11 cellular contexts compared by ENCODE assay signal in genomic region chr22:29605236-29605850, GRCh38. TPM values are rescaled to one million over a fixed set of nuclear protein-coding genes. Genes with fewer than 3 reads are reported as not detected.
DNase-seq lines count a peak whose midpoint lies in the region; ATAC-seq and TF ChIP-seq lines count a peak whose summit lies in the region.
"Had no signal": no experiment of that assay in that cellular context is flagged by ENCODE, and none has a peak within 500 bp of the region (broad histone marks: within the 10 kb centered on the region; RNA-seq: fewer than 3 reads in every experiment).

No MANE protein-coding gene starts in this region.

- H3K4me3 ChIP-seq in BLaER1 (peak overlapping the region; percentile 87), HUES6 (ENCODE audit: low read depth, low read length) (peak overlapping the region; percentile 90; the same call in 1 of the 2 replicates)
- H3K4me3 ChIP-seq in naive thymus-derived CD4-positive, alpha-beta T cell (ENCODE audit: low read length): peak overlapping the region; percentile 92

- no peaks in the 10 kb centered on the region for H3K27me3 ChIP-seq in BLaER1
- no peaks in the 10 kb centered on the region for H3K27me3 ChIP-seq in HUES6 (ENCODE audit: control insufficient read depth, insufficient read depth, low read length)
- no peaks in the 10 kb centered on the region for H3K27me3 ChIP-seq in naive thymus-derived CD4-positive, alpha-beta T cell (ENCODE audit: control insufficient read depth in 2 of 2, insufficient read depth in 2 of 2, low read length in 2 of 2)
- H3K27me3 ChIP-seq: uterus had no signal

- H3K9me3 ChIP-seq in BLaER1 (peaks cover 9% of the 10 kb centered on the region), HUES6 (ENCODE audit: control insufficient read depth, insufficient read depth, low read depth, low read length) (no peaks in the 10 kb centered on the region)
- H3K9me3 ChIP-seq in naive thymus-derived CD4-positive, alpha-beta T cell (ENCODE audit: control insufficient read depth in 2 of 3, low read length in 3 of 3): no peaks in the 10 kb centered on the region
- H3K9me3 ChIP-seq: uterus had no signal

- H3K9me3 Mint-ChIP-seq in activated naive CD8-positive, alpha-beta T cell treated with anti-CD3 and anti-CD28 coated beads, Interleukin-2, amount 10 ng/mL, durations not matched to agents 7 days and 5 days: no peaks in the 10 kb centered on the region
- H3K9me3 Mint-ChIP-seq in naive thymus-derived CD4-positive, alpha-beta T cell: peaks cover 0 to 3% (median 0%) of the 10 kb centered on the region in 11 donors
- no peaks in the 10 kb centered on the region for H3K9me3 Mint-ChIP-seq in stimulated activated naive B cell treated with anti-CD40 and anti-IgM and Interleukin-4, amounts not matched to agents 10 μg/mL and 1 μg/mL and 100 μg/mL, for 72 hours

- peak overlapping the region; percentile 97 for H3K4me3 Mint-ChIP-seq in activated naive CD8-positive, alpha-beta T cell treated with anti-CD3 and anti-CD28 coated beads, Interleukin-2, amount 10 ng/mL, durations not matched to agents 7 days and 5 days
- peak overlapping the region; percentile 85 to 98 (median 96) for H3K4me3 Mint-ChIP-seq in naive thymus-derived CD4-positive, alpha-beta T cell
- peak overlapping the region in 1 of 2 donors; percentile 88 for H3K4me3 Mint-ChIP-seq in stimulated activated naive B cell treated with anti-CD40 and anti-IgM and Interleukin-4, amounts not matched to agents 10 μg/mL and 1 μg/mL and 100 μg/mL, for 72 hours

- DNase-seq in activated naive CD8-positive, alpha-beta T cell treated with anti-CD3 and anti-CD28 coated beads, Interleukin-2, amount 10 ng/mL, durations not matched to agents 7 days and 5 days: no peak
- no peak for DNase-seq in naive thymus-derived CD4-positive, alpha-beta T cell
- DNase-seq in stimulated activated naive B cell treated with anti-CD40 and anti-IgM and Interleukin-4, amounts not matched to agents 10 μg/mL and 1 μg/mL and 100 μg/mL, for 72 hours: no peak
- no peak for DNase-seq in SW 1271 (lab: John Stamatoyannopoulos, UW)
- no peak for DNase-seq in erythroblast (lab: John Stamatoyannopoulos, UW)
- DNase-seq in GOT3 (lab: John Stamatoyannopoulos, UW): no peak
- DNase-seq: hippocampal formation, NCI-H146, uterus had no signal

- H3K4me1 ChIP-seq in BLaER1 (peaks cover 19% of the 10 kb centered on the region), HUES6 (ENCODE audit: control insufficient read depth, insufficient read depth, low read length) (peaks cover 28% of the 10 kb centered on the region)
- peaks cover 11 to 16% of the 10 kb centered on the region in 2 donors for H3K4me1 ChIP-seq in naive thymus-derived CD4-positive, alpha-beta T cell (ENCODE audit: control insufficient read depth in 2 of 2, insufficient read depth in 2 of 2, low read length in 2 of 2)
- H3K4me1 ChIP-seq: uterus had no signal

- POLR2A ChIA-PET in activated naive CD8-positive, alpha-beta T cell treated with anti-CD3 and anti-CD28 coated beads, Interleukin-2, amount 10 ng/mL, durations not matched to agents 7 days and 5 days (lab: Charles Lee): no interaction called here
- POLR2A ChIA-PET in naive thymus-derived CD4-positive, alpha-beta T cell (lab: Charles Lee): interaction anchor here (0.6 to 2.7 kb wide), 8 partner anchors 9 to 572 kb away, joined by 3 to 27 read pairs (median 6); partner anchors contain the start of gene THOC5

- H3K27ac ChIP-seq in BLaER1 (no peak overlapping the region), HUES6 (ENCODE audit: low read depth, low read length) (peak overlapping the region; percentile 49; the same call in 1 of the 2 replicates)
- H3K27ac ChIP-seq in naive thymus-derived CD4-positive, alpha-beta T cell (ENCODE audit: low read depth, low read length): peak overlapping the region; percentile 87
- H3K27ac ChIP-seq: uterus had no signal

- no peak for TF ChIP-seq POLR2A in erythroblast (IDR thresholded peaks at IDR 0.05; ENCODE audit: low read length)

- CTCF ChIA-PET in naive thymus-derived CD4-positive, alpha-beta T cell (lab: Charles Lee): interaction anchor here (0.7 to 1.9 kb wide), 3 partner anchors 16 to 168 kb away, joined by 3 to 6 read pairs (median 5); no protein-coding TSS in a partner anchor

- peaks cover 22% of the 10 kb centered on the region; the same call in 1 of the 2 replicates for H4K20me1 ChIP-seq in BLaER1

- peaks cover 13% of the 10 kb centered on the region for H3K4me1 Mint-ChIP-seq in activated naive CD8-positive, alpha-beta T cell treated with anti-CD3 and anti-CD28 coated beads, Interleukin-2, amount 10 ng/mL, durations not matched to agents 7 days and 5 days
- peaks cover 18 to 51% (median 39%) of the 10 kb centered on the region in 7 donors for H3K4me1 Mint-ChIP-seq in naive thymus-derived CD4-positive, alpha-beta T cell
- peaks cover 8 to 10% of the 10 kb centered on the region in 2 donors for H3K4me1 Mint-ChIP-seq in stimulated activated naive B cell treated with anti-CD40 and anti-IgM and Interleukin-4, amounts not matched to agents 10 μg/mL and 1 μg/mL and 100 μg/mL, for 72 hours

- H3K36me3 ChIP-seq in BLaER1 (peaks cover 42% of the 10 kb centered on the region), HUES6 (ENCODE audit: control insufficient read depth, insufficient read depth, low read length) (no peaks in the 10 kb centered on the region)
- H3K36me3 ChIP-seq in naive thymus-derived CD4-positive, alpha-beta T cell (ENCODE audit: control insufficient read depth in 2 of 3, insufficient read depth in 3 of 3, low read length in 3 of 3): peaks cover 0 to 3% (median 0%) of the 10 kb centered on the region in 3 experiments
- H3K36me3 ChIP-seq: uterus had no signal

- peak overlapping the region; percentile 94; the same call in 1 of the 2 replicates for H3K9ac ChIP-seq in BLaER1
- H3K9ac ChIP-seq in HUES6 (ENCODE audit: low read length): no peak overlapping the region

- no peak for ATAC-seq in activated naive CD8-positive, alpha-beta T cell treated with anti-CD3 and anti-CD28 coated beads, Interleukin-2, amount 10 ng/mL, durations not matched to agents 7 days and 5 days (ENCODE audit: low read depth)
- ATAC-seq in naive thymus-derived CD4-positive, alpha-beta T cell: no peak
- no peak for ATAC-seq in stimulated activated naive B cell treated with anti-CD40 and anti-IgM and Interleukin-4, amounts not matched to agents 10 μg/mL and 1 μg/mL and 100 μg/mL, for 72 hours (replicated peaks)

- intact Hi-C loops in naive thymus-derived CD4-positive, alpha-beta T cell (cut with micrococcal nuclease): loop anchor here in 1 of 2 donors (2.0 to 10.0 kb wide), 3 partner anchors 819 to 1739 kb away; partner anchors contain the start of genes MORC2, MTFP1, PATZ1 and TUG1

- no peaks in the 10 kb centered on the region for H3K27me3 Mint-ChIP-seq in activated naive CD8-positive, alpha-beta T cell treated with anti-CD3 and anti-CD28 coated beads, Interleukin-2, amount 10 ng/mL, durations not matched to agents 7 days and 5 days
- H3K27me3 Mint-ChIP-seq in naive thymus-derived CD4-positive, alpha-beta T cell: no peaks in the 10 kb centered on the region
- H3K27me3 Mint-ChIP-seq in stimulated activated naive B cell treated with anti-CD40 and anti-IgM and Interleukin-4, amounts not matched to agents 10 μg/mL and 1 μg/mL and 100 μg/mL, for 72 hours: no peaks in the 10 kb centered on the region

- peak overlapping the region; percentile 48 for H3K27ac Mint-ChIP-seq in activated naive CD8-positive, alpha-beta T cell treated with anti-CD3 and anti-CD28 coated beads, Interleukin-2, amount 10 ng/mL, durations not matched to agents 7 days and 5 days
- peak overlapping the region in 5 of 9 donors; percentile 70 to 98 (median 94) for H3K27ac Mint-ChIP-seq in naive thymus-derived CD4-positive, alpha-beta T cell
- no peak overlapping the region for H3K27ac Mint-ChIP-seq in stimulated activated naive B cell treated with anti-CD40 and anti-IgM and Interleukin-4, amounts not matched to agents 10 μg/mL and 1 μg/mL and 100 μg/mL, for 72 hours

- peak overlapping the region; percentile 97 for H3K4me2 ChIP-seq in BLaER1

- peaks cover 16% of the 10 kb centered on the region for H3K36me3 Mint-ChIP-seq in activated naive CD8-positive, alpha-beta T cell treated with anti-CD3 and anti-CD28 coated beads, Interleukin-2, amount 10 ng/mL, durations not matched to agents 7 days and 5 days
- H3K36me3 Mint-ChIP-seq in naive thymus-derived CD4-positive, alpha-beta T cell: peaks cover 0 to 23% (median 8%) of the 10 kb centered on the region in 5 donors
- peaks cover 7 to 13% of the 10 kb centered on the region in 2 donors for H3K36me3 Mint-ChIP-seq in stimulated activated naive B cell treated with anti-CD40 and anti-IgM and Interleukin-4, amounts not matched to agents 10 μg/mL and 1 μg/mL and 100 μg/mL, for 72 hours

RNA-seq across cellular contexts. Expression of gene NF2, which starts 1.9 kb away (rescaled TPM):
- total RNA-seq in activated naive CD8-positive, alpha-beta T cell treated with anti-CD3 and anti-CD28 coated beads, Interleukin-2, amount 10 ng/mL, durations not matched to agents 7 days and 5 days: 10 to 100 TPM; 41.3 to 43.4 TPM
- 10 to 100 TPM; 27.6 to 56.3 (median 28.3) TPM for total RNA-seq in naive thymus-derived CD4-positive, alpha-beta T cell
- 10 to 100 TPM; 15.6 to 23.1 TPM for polyA plus RNA-seq in naive thymus-derived CD4-positive, alpha-beta T cell

RNA-seq across cellular contexts. Expression of gene NIPSNAP1, which starts 24.4 kb away (rescaled TPM):
- 10 to 100 TPM; 43.9 to 49.2 TPM for total RNA-seq in activated naive CD8-positive, alpha-beta T cell treated with anti-CD3 and anti-CD28 coated beads, Interleukin-2, amount 10 ng/mL, durations not matched to agents 7 days and 5 days
- total RNA-seq in naive thymus-derived CD4-positive, alpha-beta T cell: 10 to 100 TPM; 30.0 to 37.9 (median 35.4) TPM
- 10 to 100 TPM; 56.5 to 59.2 TPM for polyA plus RNA-seq in naive thymus-derived CD4-positive, alpha-beta T cell

RNA-seq across cellular contexts. Expression of gene THOC5, which starts 51.8 kb away (rescaled TPM):
- total RNA-seq in activated naive CD8-positive, alpha-beta T cell treated with anti-CD3 and anti-CD28 coated beads, Interleukin-2, amount 10 ng/mL, durations not matched to agents 7 days and 5 days: 10 to 100 TPM; 57.8 to 58.9 TPM
- total RNA-seq in naive thymus-derived CD4-positive, alpha-beta T cell: 10 to 100 TPM; 45.7 to 61.9 (median 57.1) TPM
- 10 to 100 TPM; 26.1 to 33.4 TPM for polyA plus RNA-seq in naive thymus-derived CD4-positive, alpha-beta T cell
